Comparison of ENCODE assay signal across 8 cellular contexts in the genomic region with DNA sequence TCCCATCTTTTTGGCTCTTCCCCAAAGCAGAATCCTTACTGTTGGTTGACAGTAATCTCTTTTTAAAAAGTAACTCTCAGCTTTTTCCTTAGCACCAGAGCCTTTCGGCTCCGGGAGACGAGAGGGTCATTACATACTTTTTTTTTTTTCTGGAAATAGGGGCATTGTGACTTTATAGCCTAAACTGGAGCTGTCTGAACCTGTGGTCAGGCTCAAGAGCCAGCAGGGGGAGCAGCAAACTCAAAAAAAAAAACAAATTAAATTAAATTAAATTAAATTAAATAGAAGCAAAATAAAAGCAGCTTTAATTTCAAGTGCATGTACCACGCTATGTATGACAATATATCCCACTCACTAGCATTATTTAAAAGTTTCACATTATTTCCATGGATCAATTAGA.
A peak's percentile ranks its signal among the peaks of the same experiment; 100 is the strongest.
DNase-seq lines count a peak whose midpoint lies in the region; ATAC-seq, FAIRE-seq and TF ChIP-seq lines count a peak whose summit lies in the region.

No MANE protein-coding gene starts in this region.

- TF ChIP-seq CTCF in heart left ventricle (IDR thresholded peaks at IDR 0.05) (peak; percentile 28 to 66 (median 46)), fibroblast of the aortic adventitia (IDR thresholded peaks at IDR 0.05; ENCODE audit: insufficient read depth, low read length) (peak; percentile 67)

- H3K36me3 ChIP-seq in heart left ventricle = peaks cover 0 to 31% (median 0%) of the 10 kb centered on the region in 9 donors

- WGBS in heart left ventricle, 4 donors = 64 to 72% (median 68%) methylated on average over 4 of the region's 4 CpGs

- no peak for TF ChIP-seq POLR2A in heart left ventricle (IDR thresholded peaks at IDR 0.05)

- no peaks in the 10 kb centered on the region for H3K27me3 ChIP-seq in heart left ventricle

- peak overlapping the region in 4 of 12 donors; percentile 20 to 39 (median 32) for H3K27ac ChIP-seq in heart left ventricle

- ATAC-seq in heart left ventricle = peak in 1 of 4 donors; percentile 23
- no peak for ATAC-seq in left ventricle myocardium superior
- ATAC-seq in GM21423 (IDR thresholded peaks at IDR 0.05; ENCODE audit: unreplicated experiment) = no peak
- no peak for ATAC-seq in GM19035 (IDR thresholded peaks at IDR 0.05; ENCODE audit: unreplicated experiment)

- H3K9me3 ChIP-seq in heart left ventricle = no peaks in the 10 kb centered on the region

- intact Hi-C loops in heart left ventricle (cut with DNase I) = loop anchor here in 1 of 10 donors (10.0 kb wide), 1 partner anchor 278 kb away; no protein-coding TSS in a partner anchor
- intact Hi-C loops in left ventricle myocardium superior (cut with micrococcal nuclease) = no loop called here

- FAIRE-seq in urothelium cell line (lab: Jason Lieb, UNC) = no peak

- no peak for DNase-seq in heart left ventricle
- DNase-seq in left ventricle myocardium superior = no peak
- peak; percentile 47 for DNase-seq in SK-N-DZ (ENCODE audit: low spot score)
- DNase-seq in fibroblast of the aortic adventitia (ENCODE audit: low read depth) = peak; percentile 33
- DNase-seq in urothelium cell line (ENCODE audit: low spot score) = peak; percentile 8
- DNase-seq in NCI-H146 (lab: John Stamatoyannopoulos, UW) = no peak

- H3K4me1 ChIP-seq in heart left ventricle = peaks cover 0 to 24% (median 2%) of the 10 kb centered on the region in 12 donors

- H3K4me3 ChIP-seq in heart left ventricle = no peak overlapping the region
- no peak overlapping the region for H3K4me3 ChIP-seq in fibroblast of the aortic adventitia (ENCODE audit: low read depth, low read length)

Comparison
In these comparisons a context has a peak if more than half of its experiments do, and no peak if none do; other contexts are left out.
1. DNase-seq: peak in SK-N-DZ (single experiment), fibroblast of the aortic adventitia (single experiment) and urothelium cell line (single experiment); none in heart left ventricle (0 of 5), left ventricle myocardium superior (single experiment) and NCI-H146 (single experiment).